ENCODE assay signal across 29 cellular contexts in the genomic region with DNA sequence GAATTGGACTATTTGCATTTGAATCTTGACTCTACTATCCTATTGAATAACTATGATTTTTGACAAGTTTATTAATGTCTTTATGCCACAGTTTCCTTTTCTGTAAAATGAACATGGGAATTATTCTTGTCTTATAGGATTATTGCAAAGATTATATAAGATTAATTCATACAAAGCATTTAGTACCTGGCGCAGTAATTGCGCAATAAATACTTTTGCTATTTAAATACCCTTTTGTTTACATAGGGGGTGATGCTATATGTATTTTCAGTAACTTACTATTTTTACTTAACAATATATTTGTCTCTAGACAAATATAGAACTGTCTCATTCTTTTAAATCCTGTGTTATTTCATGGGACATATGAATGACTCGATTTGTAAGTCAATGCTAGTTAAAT.
"Had no signal": no experiment of that assay in that cellular context is flagged by ENCODE, and none has a peak within 500 bp of the region (broad histone marks: within the 10 kb centered on the region; RNA-seq: fewer than 3 reads in every experiment).

No MANE protein-coding gene starts in this region.

- DNase-seq: activated B cell treated with CpG ODN at 0.5 μM for 24 hours; activated CD4-positive, alpha-beta T cell treated with anti-CD3 and anti-CD28 coated beads for 48 hours; activated CD4-positive, alpha-beta T cell treated with anti-CD3 and anti-CD28 coated beads, Interleukin-2, amount 50 U/mL, for 1 hour; activated CD4-positive, alpha-beta T cell treated with anti-CD3 and anti-CD28 coated beads, Interleukin-2, amount 50 U/mL, for 48 hours; activated CD8-positive, alpha-beta memory T cell treated with anti-CD3 and anti-CD28 coated beads for 24 hours; activated CD8-positive, alpha-beta T cell treated with anti-CD3 and anti-CD28 coated beads for 36 hours; activated effector memory CD4-positive, alpha-beta T cell treated with Interleukin-2 at 50 U/mL for 16 hours; activated gamma-delta T cell treated with Interleukin-2 at 50 U/mL for 16 hours; activated naive CD4-positive, alpha-beta T cell treated with anti-CD3 and anti-CD28 coated beads, Interleukin-2, amount 50 U/mL, for 16 hours; activated naive CD4-positive, alpha-beta T cell treated with Interleukin-2 at 50 U/mL for 16 hours; activated T-cell treated with anti-CD3 and anti-CD28 coated beads, Interleukin-2, amount 50 U/mL, for 4 hours; amniotic stem cell; anterior cingulate cortex; brain microvascular endothelial cell; effector CD8-positive, alpha-beta T cell; esophagus squamous epithelium; foreskin melanocyte; heart right ventricle; T-helper 17 cell; T1000; WERI-Rb-1 had no signal

- H3K27me3 ChIP-seq: brain microvascular endothelial cell, esophagus squamous epithelium, gastroesophageal sphincter, heart right ventricle had no signal

- ATAC-seq: activated CD4-positive, CD25-positive, alpha-beta regulatory T cell treated with anti-CD3 and anti-CD28 coated beads, Interleukin-2, amount 50 U/mL, for 24 hours; activated CD8-positive, alpha-beta T cell treated with anti-CD3 and anti-CD28 coated beads for 36 hours; activated T-cell treated with anti-CD3 and anti-CD28 coated beads, Interleukin-2, amount 50 U/mL, for 4 hours; activated T-helper 17 cell treated with anti-CD3 and anti-CD28 coated beads, Interleukin-2, amount 50 U/mL, for 72 hours; gastroesophageal sphincter; heart right ventricle; T-helper 17 cell had no signal

- FAIRE-seq: astrocyte, bronchial epithelial cell, endometrium, endothelial cell of umbilical vein had no signal

- H3K9me3 ChIP-seq: esophagus squamous epithelium, gastroesophageal sphincter, heart right ventricle had no signal

- H3K4me3 ChIP-seq: esophagus squamous epithelium, gastroesophageal sphincter, heart right ventricle had no signal

- H3K27ac ChIP-seq: brain microvascular endothelial cell, epithelial cell of prostate, esophagus squamous epithelium, gastroesophageal sphincter, heart right ventricle, WERI-Rb-1 had no signal
